In genomic region chr1:15902882-15903281, GRCh38 we compare ENCODE assay signal across 11 cellular contexts. TPM values are rescaled to one million over a fixed set of nuclear protein-coding genes. Genes with fewer than 3 reads are reported as not detected.
DNase-seq lines count a peak whose midpoint lies in the region; FAIRE-seq and TF ChIP-seq lines count a peak whose summit lies in the region.
"Had no signal": no experiment of that assay in that cellular context is flagged by ENCODE, and none has a peak within 500 bp of the region (broad histone marks: within the 10 kb centered on the region; RNA-seq: fewer than 3 reads in every experiment).

No MANE protein-coding gene starts in this region.

- no peak overlapping the region for H3K23ac ChIP-seq in mesenchymal stem cell (ENCODE audit: low read length in 2 of 2)

- H3K18ac ChIP-seq in mesenchymal stem cell (ENCODE audit: low read depth in 1 of 2, low read length in 2 of 2), result no peak overlapping the region

- WGBS in mesenchymal stem cell, result 60% methylated on average over 1 of the region's 3 CpGs

- H3K4me1 ChIP-seq in mesenchymal stem cell (ENCODE audit: control insufficient read depth, insufficient read depth, low read depth, low read length), result peaks cover 9% of the 10 kb centered on the region

- TF ChIP-seq CTCF in AG10803 (conservative IDR thresholded peaks at IDR 0.05; ENCODE audit: low read length), result no peak
- no peak for TF ChIP-seq CTCF in choroid plexus epithelial cell (conservative IDR thresholded peaks at IDR 0.05; ENCODE audit: low read depth, low read length)

- no peak overlapping the region for H2BK120ac ChIP-seq in mesenchymal stem cell (ENCODE audit: low read depth, low read length)

- H3K4me2 ChIP-seq in mesenchymal stem cell (ENCODE audit: low read length, poor library complexity, severe bottlenecking), result no peak overlapping the region

- no peaks in the 10 kb centered on the region for H3K27me3 ChIP-seq in mesenchymal stem cell (ENCODE audit: control insufficient read depth in 1 of 2, insufficient read depth in 1 of 2, low read length in 2 of 2)

- no peaks in the 10 kb centered on the region for H3K9me3 ChIP-seq in mesenchymal stem cell (ENCODE audit: control insufficient read depth, low read length)

- H4K8ac ChIP-seq in mesenchymal stem cell (ENCODE audit: low read length), result no peak overlapping the region

- H3K9ac ChIP-seq in mesenchymal stem cell (ENCODE audit: low read length), result no peak overlapping the region

- H3K14ac ChIP-seq in mesenchymal stem cell (ENCODE audit: low read length in 2 of 2), result no peak overlapping the region

- H2AK5ac ChIP-seq in mesenchymal stem cell (ENCODE audit: low read length, severe bottlenecking), result no peak overlapping the region

- H2AFZ ChIP-seq in mesenchymal stem cell (ENCODE audit: low read depth, low read length), result no peak overlapping the region

- H3K4ac ChIP-seq in mesenchymal stem cell (ENCODE audit: low read depth in 1 of 2, low read length in 2 of 2), result no peak overlapping the region

- FAIRE-seq in GM12891 (lab: Jason Lieb, UNC), result no peak
- FAIRE-seq: small intestine had no signal

- DNase-seq in AG10803 (ENCODE audit: low read depth), result peak; percentile 57
- DNase-seq in LoVo (ENCODE audit: low spot score), result peak; percentile 15
- DNase-seq in choroid plexus epithelial cell (ENCODE audit: low read depth), result peak; percentile 55
- DNase-seq in mesenchymal stem cell, result peak; percentile 83
- DNase-seq in stimulated activated CD4-positive, alpha-beta T cell treated with anti-CD3 and anti-CD28 coated beads, Interleukin-2, amount 100 ng/mL, for 48 hours, result no peak
- DNase-seq in activated CD8-positive, alpha-beta memory T cell treated with anti-CD3 and anti-CD28 coated beads for 24 hours, result no peak
- DNase-seq in GM12891 (ENCODE audit: insufficient read length, low spot score), result no peak
- DNase-seq in MV-4-11 (lab: John Stamatoyannopoulos, UW), result no peak
- DNase-seq: activated naive CD8-positive, alpha-beta T cell treated with anti-CD3 and anti-CD28 coated beads, Interleukin-2, amount 50 U/mL, for 24 hours; NCI-H1930; small intestine had no signal

- H4K91ac ChIP-seq in mesenchymal stem cell (ENCODE audit: low read length), result no peak overlapping the region

- no peak overlapping the region for H2BK15ac ChIP-seq in mesenchymal stem cell (ENCODE audit: low read depth, poor library complexity, severe bottlenecking)

- no peak overlapping the region for H2BK5ac ChIP-seq in mesenchymal stem cell (ENCODE audit: low read depth, low read length, poor library complexity, severe bottlenecking)

- H3K27ac ChIP-seq in mesenchymal stem cell (ENCODE audit: low read length, poor library complexity, severe bottlenecking), result no peak overlapping the region

- peaks cover 13% of the 10 kb centered on the region for H3K79me1 ChIP-seq in mesenchymal stem cell (replicated peaks; ENCODE audit: low read length, poor library complexity, severe bottlenecking)

- no peak overlapping the region for H2BK12ac ChIP-seq in mesenchymal stem cell (ENCODE audit: low read length in 2 of 2)

- no peak for TF ChIP-seq POLR2A in GM12891 (IDR thresholded peaks at IDR 0.05; ENCODE audit: low read depth, low read length)

- H3K4me3 ChIP-seq in AG10803 (ENCODE audit: low read length), result no peak overlapping the region
- H3K4me3 ChIP-seq in choroid plexus epithelial cell (ENCODE audit: low read depth, low read length), result no peak overlapping the region
- no peak overlapping the region for H3K4me3 ChIP-seq in mesenchymal stem cell (ENCODE audit: insufficient read depth in 1 of 2, low read depth in 1 of 2, low read length in 2 of 2)

- H3K36me3 ChIP-seq in mesenchymal stem cell (ENCODE audit: control insufficient read depth in 1 of 2, insufficient read depth in 2 of 2, low read depth in 1 of 2, low read length in 2 of 2), result peaks cover 3 to 6% of the 10 kb centered on the region in 2 experiments

TF ChIP-seq in GM12891, 5 proteins besides CTCF, POLR2A, EP300 and RAD21:
- TF ChIP-seq TAF1 (IDR thresholded peaks at IDR 0.05; ENCODE audit: low read depth, low read length), result no peak
- no peak for TF ChIP-seq PAX5 (IDR thresholded peaks at IDR 0.05; ENCODE audit: insufficient read depth, low read length, severe bottlenecking)
- no peak for TF ChIP-seq POLR2AphosphoS5 (IDR thresholded peaks at IDR 0.05; ENCODE audit: low read depth, low read length)
- no peak for TF ChIP-seq SPI1 (IDR thresholded peaks at IDR 0.05; ENCODE audit: low read depth, low read length)
- TF ChIP-seq POU2F2 (IDR thresholded peaks at IDR 0.05; ENCODE audit: low read depth, low read length), result no peak

RNA-seq across cellular contexts. Expression of gene SPEN, which starts 55.4 kb away (rescaled TPM):
- 14.6 TPM for polyA plus RNA-seq in mesenchymal stem cell (2013, experiment 1 of 2)
- polyA plus RNA-seq in mesenchymal stem cell (2013, experiment 2 of 2), result 12.1 TPM
- polyA plus RNA-seq in GM12891 (2012; ENCODE audit: low read depth, missing spikeins), result 30.0 TPM

Comparison
In these comparisons a context has a peak if more than half of its experiments do, and no peak if none do; other contexts are left out.
1. DNase-seq: peak in AG10803 (single experiment), LoVo (single experiment), choroid plexus epithelial cell (single experiment) and mesenchymal stem cell (single experiment); none in stimulated activated CD4-positive, alpha-beta T cell treated with anti-CD3 and anti-CD28 coated beads, Interleukin-2, amount 100 ng/mL, for 48 hours (0 of 2), activated CD8-positive, alpha-beta memory T cell treated with anti-CD3 and anti-CD28 coated beads for 24 hours (single experiment), GM12891 (single experiment) and MV-4-11 (single experiment).